In the genomic region with DNA sequence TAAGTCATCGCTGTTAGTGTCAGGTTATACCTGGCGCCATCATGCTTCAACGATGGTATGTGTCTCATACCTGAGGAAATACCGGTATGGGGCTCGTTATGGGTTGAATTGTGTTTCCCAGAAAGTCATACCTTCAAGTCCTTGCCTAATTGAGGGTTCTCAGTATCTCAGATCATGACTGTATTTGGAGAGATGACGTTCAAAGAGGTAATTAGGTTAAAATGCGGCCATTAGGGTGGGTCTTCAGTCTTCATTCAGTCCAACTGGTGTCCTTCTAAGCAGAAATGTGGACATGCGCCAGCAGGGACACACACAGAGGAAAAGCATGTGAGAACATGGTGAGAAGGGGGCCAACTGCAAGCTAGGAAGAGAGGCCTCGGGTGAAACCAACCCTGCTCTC, we compare ENCODE assay signal across 21 cellular contexts. TPM values are rescaled to one million over a fixed set of nuclear protein-coding genes. Genes with fewer than 3 reads are reported as not detected.
DNase-seq lines count a peak whose midpoint lies in the region; ATAC-seq, FAIRE-seq and TF ChIP-seq lines count a peak whose summit lies in the region.
"Had no signal": no experiment of that assay in that cellular context is flagged by ENCODE, and none has a peak within 500 bp of the region (broad histone marks: within the 10 kb centered on the region; RNA-seq: fewer than 3 reads in every experiment).

No MANE protein-coding gene starts in this region.

- H2AFZ ChIP-seq in HepG2 (ENCODE audit: low read length) (no peak overlapping the region), astrocyte (ENCODE audit: low read depth, low read length) (no peak overlapping the region)

- POLR2A ChIA-PET in HepG2 (lab: Yijun Ruan, JAX) = no interaction called here

- no peak for TF ChIP-seq CTCF in HepG2 (CRISPR knock-in tag; IDR thresholded peaks at IDR 0.05)
- TF ChIP-seq CTCF in right lobe of liver (IDR thresholded peaks at IDR 0.05) = no peak
- TF ChIP-seq CTCF in astrocyte (IDR thresholded peaks at IDR 0.05; ENCODE audit: insufficient read depth, low read depth, low read length) = no peak

- H3K4me1 ChIP-seq in HepG2 (ENCODE audit: insufficient read depth, low read length) = no peaks in the 10 kb centered on the region
- H3K4me1 ChIP-seq in right lobe of liver = no peaks in the 10 kb centered on the region
- H3K4me1 ChIP-seq in astrocyte (ENCODE audit: insufficient read depth, low read length) = peaks cover 26% of the 10 kb centered on the region
- H3K4me1 ChIP-seq: A549 had no signal

- in situ Hi-C loops in HepG2 (cut with HindIII; ENCODE audit: extremely low pct_ligation_motif_present, low pct_unique_long_range_greater_than_20kb) = no loop called here
- in situ Hi-C loops in KBM-7 (cut with MboI; ENCODE audit: low pct_unique_long_range_greater_than_20kb, low sequenced_read_pairs) = no loop called here

- no peak for TF ChIP-seq EP300 in HepG2 (IDR thresholded peaks at IDR 0.05; ENCODE audit: low read depth in 2 of 2, low read length in 2 of 2)
- TF ChIP-seq EP300 in HepG2 (CRISPR knock-in tag; IDR thresholded peaks at IDR 0.05; ENCODE audit: borderline replicate concordance) = no peak

- no peak overlapping the region for H3K27ac Mint-ChIP-seq in astrocyte (ENCODE audit: unreplicated experiment)
- H3K27ac Mint-ChIP-seq: B cell; CD4-positive, alpha-beta T cell; CD8-positive, alpha-beta T cell had no signal

- H3K4me1 Mint-ChIP-seq in astrocyte (ENCODE audit: low read depth, unreplicated experiment) = peaks cover 11% of the 10 kb centered on the region
- H3K4me1 Mint-ChIP-seq: B cell had no signal

- H3K36me3 ChIP-seq in HepG2 (replicated peaks in 1 of 2; ENCODE audit: control insufficient read depth in 1 of 2, insufficient read depth in 2 of 2, low read length in 2 of 2) (no peaks in the 10 kb centered on the region), right lobe of liver (no peaks in the 10 kb centered on the region), astrocyte (ENCODE audit: insufficient read depth, low read length) (no peaks in the 10 kb centered on the region)
- H3K36me3 ChIP-seq: BLaER1 treated with 17β-estradiol and CSF1 and Interleukin-3, amounts not matched to agents 10 nM and 100 nM had no signal

- WGBS in HepG2 (ENCODE audit: low lambda C conversion rate) = 8% methylated on average over 9 of the region's 9 CpGs
- 56% methylated on average over 8 of the region's 9 CpGs for WGBS in right lobe of liver (ENCODE audit: insufficient coverage, low coverage, low lambda C conversion rate, missing lambda C conversion rate)

- no peak overlapping the region for H3K27ac ChIP-seq in HepG2 (ENCODE audit: extremely low read length, insufficient read depth, low read length)
- no peak overlapping the region for H3K27ac ChIP-seq in right lobe of liver
- H3K27ac ChIP-seq in astrocyte (ENCODE audit: low read depth, low read length) = peak overlapping the region; percentile 1
- H3K27ac ChIP-seq: A549; BLaER1 treated with 17β-estradiol and CSF1 and Interleukin-3, amounts not matched to agents 10 nM and 100 nM; C4-2B had no signal

- DNase-seq in HepG2 (ENCODE audit: low spot score) (no peak), right lobe of liver (no peak), astrocyte (ENCODE audit: low read depth) (no peak), A172 (ENCODE audit: low spot score) (no peak), KBM-7 (no peak)
- DNase-seq: 8988T; AML-193; Caco-2; Calu3; CD4-positive, alpha-beta T cell; CD8-positive, alpha-beta T cell; DMS79 treated with DMSO at 0.1 percent for 48 hours; GF-D8 had no signal

- H3K27me3 Mint-ChIP-seq in astrocyte (ENCODE audit: low read depth, unreplicated experiment) = no peaks in the 10 kb centered on the region

- H3K9ac ChIP-seq in HepG2 (ENCODE audit: insufficient read depth, low read depth, low read length) (no peak overlapping the region), astrocyte (ENCODE audit: low read length) (no peak overlapping the region)
- H3K9ac ChIP-seq: BLaER1 treated with 17β-estradiol and CSF1 and Interleukin-3, amounts not matched to agents 10 nM and 100 nM had no signal

- no peak for TF ChIP-seq RAD21 in HepG2 (CRISPR knock-in tag; IDR thresholded peaks at IDR 0.05)

- peaks cover 15% of the 10 kb centered on the region for H3K9me3 Mint-ChIP-seq in astrocyte (ENCODE audit: unreplicated experiment)

- BruUV-seq in HepG2 (replicated peaks; lab: Mats Ljungman, UMichigan) = no TSS peak

- H3K9me3 ChIP-seq in HepG2 (ENCODE audit: low read length) (peaks cover 18% of the 10 kb centered on the region; the same call in 1 of the 2 replicates), right lobe of liver (no peaks in the 10 kb centered on the region), astrocyte (ENCODE audit: insufficient read depth, low read depth, low read length) (no peaks in the 10 kb centered on the region)
- H3K9me3 ChIP-seq: A549 had no signal

- FAIRE-seq in HepG2 (lab: Jason Lieb, UNC) = peak; percentile 32
- FAIRE-seq in astrocyte (lab: Jason Lieb, UNC) = no peak
- FAIRE-seq: A549, D721Med, G401.6, GM12891, GM19239 had no signal

- intact Hi-C loops in HepG2 (cut with micrococcal nuclease; ENCODE audit: unreplicated experiment) = no loop called here
- intact Hi-C loops in right lobe of liver (cut with DNase I) = no loop called here

- H3K36me3 Mint-ChIP-seq in astrocyte (ENCODE audit: low read depth, unreplicated experiment) = peaks cover 2% of the 10 kb centered on the region

- ATAC-seq in HepG2 (no peak), right lobe of liver (no peak)
- ATAC-seq: A549; CD8-positive, alpha-beta T cell had no signal

- H3K4me3 Mint-ChIP-seq in astrocyte (ENCODE audit: unreplicated experiment) = no peak overlapping the region
- H3K4me3 Mint-ChIP-seq: B cell; CD4-positive, alpha-beta T cell; CD8-positive, alpha-beta T cell had no signal

- H3K27me3 ChIP-seq in HepG2 (ENCODE audit: control insufficient read depth in 1 of 2, insufficient read depth in 2 of 2, low read length in 2 of 2) (no peaks in the 10 kb centered on the region; a peak in 1 of 5 replicates), right lobe of liver (no peaks in the 10 kb centered on the region), astrocyte (ENCODE audit: insufficient read depth, low read length) (no peaks in the 10 kb centered on the region)
- H3K27me3 ChIP-seq: BLaER1 treated with 17β-estradiol and CSF1 and Interleukin-3, amounts not matched to agents 10 nM and 100 nM had no signal

- H3K4me2 ChIP-seq in HepG2 (ENCODE audit: low read depth, low read length) = no peak overlapping the region
- no peak overlapping the region for H3K4me2 ChIP-seq in astrocyte (ENCODE audit: low read length)
- H3K4me2 ChIP-seq: A549; BLaER1 treated with 17β-estradiol and CSF1 and Interleukin-3, amounts not matched to agents 10 nM and 100 nM had no signal

- H3K4me3 ChIP-seq in HepG2 (replicated peaks in 1 of 3; ENCODE audit: insufficient read depth in 1 of 3, low read depth in 2 of 3, low read length in 3 of 3) (no peak overlapping the region), right lobe of liver (no peak overlapping the region), astrocyte (ENCODE audit: insufficient read depth, low read depth, low read length) (no peak overlapping the region)
- H3K4me3 ChIP-seq: A549; BLaER1 treated with 17β-estradiol and CSF1 and Interleukin-3, amounts not matched to agents 10 nM and 100 nM had no signal

- CTCF ChIA-PET in HepG2 (lab: Yijun Ruan, JAX; ENCODE audit: low intra/inter-chr PET ratio, low total read pairs) = no interaction called here

- H3K79me2 ChIP-seq in HepG2 (ENCODE audit: insufficient read depth, low read length) (no peaks in the 10 kb centered on the region), astrocyte (ENCODE audit: insufficient read depth, low read length) (no peaks in the 10 kb centered on the region)

- no peaks in the 10 kb centered on the region for H4K20me1 ChIP-seq in HepG2 (ENCODE audit: insufficient read depth, low read length)
- H4K20me1 ChIP-seq in astrocyte (ENCODE audit: insufficient read depth, low read length) = no peaks in the 10 kb centered on the region
- H4K20me1 ChIP-seq: BLaER1 treated with 17β-estradiol and CSF1 and Interleukin-3, amounts not matched to agents 10 nM and 100 nM had no signal

- TF ChIP-seq POLR2A in HepG2 (IDR thresholded peaks at IDR 0.05; ENCODE audit: insufficient read depth in 1 of 2, low read depth in 2 of 2, low read length in 2 of 2) (no peak), right lobe of liver (IDR thresholded peaks at IDR 0.05) (no peak)

TF ChIP-seq in HepG2, 621 proteins besides CTCF, POLR2A, EP300 and RAD21 (continues in another document):
- TF ChIP-seq ZNF432 (CRISPR knock-in tag; IDR thresholded peaks at IDR 0.05; ENCODE audit: borderline replicate concordance) (no peak), CHCHD3 (CRISPR knock-in tag; IDR thresholded peaks at IDR 0.05) (no peak), ZNF510 (CRISPR knock-in tag; IDR thresholded peaks at IDR 0.05; ENCODE audit: low read depth) (no peak), SATB2 (CRISPR knock-in tag; IDR thresholded peaks at IDR 0.05) (no peak), CHD2 (IDR thresholded peaks at IDR 0.05; ENCODE audit: low read depth, low read length) (no peak), ZNF343 (CRISPR knock-in tag; IDR thresholded peaks at IDR 0.05) (no peak)

RNA-seq across cellular contexts. Expression of a gene that starts 37.5 kb away (rescaled TPM):
- not detected in 2 replicates for total RNA-seq in HepG2 (2016; rRNA removed; fragmentation: Illumina TruSeq; extraction: Trizol)
- total RNA-seq in HepG2 (2016; cell fraction: cytosol; rRNA removed; fragmentation: Illumina TruSeq; extraction: Trizol; ENCODE audit: low read depth) = not detected in 2 replicates
- not detected in 2 replicates for total RNA-seq in HepG2 (2016; cell fraction: insoluble cytoplasmic fraction; rRNA removed; fragmentation: Illumina TruSeq; extraction: Trizol)
- total RNA-seq in HepG2 (2016; cell fraction: membrane; rRNA removed; fragmentation: Illumina TruSeq; extraction: Trizol) = not detected in 2 replicates
- total RNA-seq in HepG2 (2016; cell fraction: nucleus; rRNA removed; fragmentation: Illumina TruSeq; extraction: Trizol) = not detected in 2 replicates
- not detected in 2 replicates for polyA plus RNA-seq in HepG2 (2011; rRNA removed)
- polyA plus RNA-seq in HepG2 (2011; cell fraction: cytosol; rRNA removed) = under 0.01 TPM in 1 of 2 replicates, not detected in the other
- 0.02 TPM in 2 replicates for polyA plus RNA-seq in HepG2 (2011; cell fraction: nucleus; rRNA removed)
- not detected in 2 replicates for polyA plus RNA-seq in HepG2 (2012)
- not detected in 2 replicates for polyA plus RNA-seq in HepG2 (2016; cell fraction: cytosol; fragmentation: Illumina TruSeq; extraction: Trizol; ENCODE audit: low read depth)
- polyA plus RNA-seq in HepG2 (2016; cell fraction: insoluble cytoplasmic fraction; fragmentation: Illumina TruSeq; extraction: Trizol; ENCODE audit: low read depth) = not detected in 2 replicates
- polyA plus RNA-seq in HepG2 (2016; cell fraction: membrane; fragmentation: Illumina TruSeq; extraction: Trizol; ENCODE audit: low read depth) = not detected in 2 replicates
- not detected in 2 replicates for polyA plus RNA-seq in HepG2 (2016; cell fraction: nucleus; fragmentation: Illumina TruSeq; extraction: Trizol; ENCODE audit: insufficient read depth, low read depth)
- polyA minus RNA-seq in HepG2 (2011; rRNA and poly(A)+ RNA removed; ENCODE audit: low replicate concordance) = 0.89 TPM in 1 of 2 replicates, not detected in the other
- not detected in 2 replicates for polyA minus RNA-seq in HepG2 (2011; cell fraction: cytosol; rRNA and poly(A)+ RNA removed)
- polyA minus RNA-seq in HepG2 (2011; cell fraction: nucleus; rRNA and poly(A)+ RNA removed) = not detected in 2 replicates
- 1 to 10 TPM in 2 of 6 experiments, under 1 TPM in 4; 0.48 to 2.0 (median 0.59) TPM for total RNA-seq in right lobe of liver
- 22.9 and 28.5 TPM in 2 replicates for total RNA-seq in astrocyte
- not detected in 2 replicates for total RNA-seq in A172 (2014; rRNA removed; shearing (Covaris generic))
